In genomic region chr7:34718867-34719266, GRCh38 we compare ENCODE assay signal across 21 cellular contexts.
DNase-seq lines count a peak whose midpoint lies in the region; ATAC-seq and TF ChIP-seq lines count a peak whose summit lies in the region.
"Had no signal": no experiment of that assay in that cellular context is flagged by ENCODE, and none has a peak within 500 bp of the region (broad histone marks: within the 10 kb centered on the region; RNA-seq: fewer than 3 reads in every experiment).

No MANE protein-coding gene starts in this region.

- H3K4me3 ChIP-seq in KMS-11 (IDR thresholded peaks at IDR 0.05; ENCODE audit: insufficient read depth, low read depth, low read length) = no peak overlapping the region
- no peak overlapping the region for H3K4me3 ChIP-seq in heart right ventricle
- H3K4me3 ChIP-seq: adrenal gland, coronary artery, esophagus muscularis mucosa, upper lobe of left lung had no signal

- H3K27ac Mint-ChIP-seq in CD14-positive monocyte = peak overlapping the region in 1 of 7 donors; percentile 31

- no peaks in the 10 kb centered on the region for H3K9me3 ChIP-seq in heart right ventricle
- H3K9me3 ChIP-seq: adrenal gland, BE2C, esophagus muscularis mucosa, upper lobe of left lung had no signal

- H3K27ac ChIP-seq in KMS-11 (peak overlapping the region; percentile 73), heart right ventricle (no peak overlapping the region)
- H3K27ac ChIP-seq: adrenal gland, coronary artery, esophagus muscularis mucosa, upper lobe of left lung, WERI-Rb-1 had no signal

- intact Hi-C loops in heart right ventricle (cut with DNase I) (no loop called here), CD14-positive monocyte (cut with micrococcal nuclease) (no loop called here)

- peak overlapping the region; percentile 71 for H3K4me2 ChIP-seq in KMS-11

- H3K4me1 ChIP-seq in KMS-11 (ENCODE audit: low read depth, poor library complexity, severe bottlenecking) (peaks cover 42% of the 10 kb centered on the region), heart right ventricle (peaks cover 0 to 14% (median 0%) of the 10 kb centered on the region in 9 donors)
- H3K4me1 ChIP-seq: BE2C had no signal

- TF ChIP-seq CTCF in KMS-11 (conservative IDR thresholded peaks at IDR 0.05; ENCODE audit: low read depth, low read length) (peak; percentile 27; the same call in 1 of the 2 replicates), heart right ventricle (IDR thresholded peaks at IDR 0.05) (no peak), CD14-positive monocyte (IDR thresholded peaks at IDR 0.05) (no peak)

- DNase-seq in DMS53 treated with DMSO at 0.1 percent for 48 hours (lab: John Stamatoyannopoulos, UW; ENCODE audit: unreplicated experiment) (peak; percentile 36), heart right ventricle (no peak), CD14-positive monocyte (ENCODE audit: low spot score) (no peak)
- no peak for DNase-seq in activated effector memory CD4-positive, alpha-beta T cell treated with anti-CD3 and anti-CD28 coated beads, Interleukin-2, amount 50 U/mL, for 16 hours
- DNase-seq: adrenal gland; BE2C; HCEC 1CT; hypothalamus; NCI-H1048; NCI-H345; PC-3; stimulated activated CD4-positive, alpha-beta T cell treated with anti-CD3 and anti-CD28 coated beads, Interleukin-1b, Interleukin-23, amount 100 ng/mL, for 48 hours; upper lobe of left lung; WERI-Rb-1 had no signal

- peak overlapping the region; percentile 55 for H2AFZ ChIP-seq in KMS-11 (ENCODE audit: low read depth)

- H4K20me1 ChIP-seq in KMS-11 (ENCODE audit: insufficient read depth) = no peaks in the 10 kb centered on the region

- peak overlapping the region; percentile 22; the same call in 1 of the 2 replicates for H3K9ac ChIP-seq in KMS-11

- no peaks in the 10 kb centered on the region for H3K79me2 ChIP-seq in KMS-11 (ENCODE audit: insufficient read depth, low read depth)

- H3K36me3 Mint-ChIP-seq in CD14-positive monocyte = no peaks in the 10 kb centered on the region

- peak; percentile 73 for ATAC-seq in GM18909 (IDR thresholded peaks at IDR 0.05; ENCODE audit: poor library complexity, unreplicated experiment)
- ATAC-seq in heart right ventricle = peak; percentile 29 to 79 (median 66)
- ATAC-seq in GM21737 (IDR thresholded peaks at IDR 0.05; ENCODE audit: unreplicated experiment) = no peak
- ATAC-seq: HepG2, left lobe of liver, PC-3 had no signal

- H3K27me3 Mint-ChIP-seq in CD14-positive monocyte (ENCODE audit: low read depth in 3 of 3) = peaks cover 0 to 3% (median 0%) of the 10 kb centered on the region in 3 donors

- H3K9me3 Mint-ChIP-seq in CD14-positive monocyte = peaks cover 2 to 18% (median 8%) of the 10 kb centered on the region in 7 donors

- no peaks in the 10 kb centered on the region for H3K36me3 ChIP-seq in KMS-11 (ENCODE audit: insufficient read depth)
- H3K36me3 ChIP-seq in heart right ventricle = no peaks in the 10 kb centered on the region
- H3K36me3 ChIP-seq: adrenal gland, BE2C, esophagus muscularis mucosa, upper lobe of left lung, WERI-Rb-1 had no signal

- no peaks in the 10 kb centered on the region for H3K4me1 Mint-ChIP-seq in CD14-positive monocyte

- no peaks in the 10 kb centered on the region for H3K27me3 ChIP-seq in KMS-11 (ENCODE audit: insufficient read depth, low read depth)
- H3K27me3 ChIP-seq in heart right ventricle = no peaks in the 10 kb centered on the region
- H3K27me3 ChIP-seq: adrenal gland, BE2C, esophagus muscularis mucosa, upper lobe of left lung had no signal

- H3K4me3 Mint-ChIP-seq in CD14-positive monocyte = no peak overlapping the region

- WGBS in heart right ventricle, 2 donors = 13 to 16% methylated on average over 1 of the region's 1 CpG
